In genomic region chr11:125625594-125626380, GRCh38 we compare ENCODE assay signal across 1 cellular context.
TF ChIP-seq lines count a peak whose summit lies in the region.

No MANE protein-coding gene starts in this region.

TF ChIP-seq in K562, 482 proteins besides CTCF, POLR2A, EP300 and RAD21 (continued from another document and continues in another):
- TF ChIP-seq ZBTB49 (CRISPR knock-in tag; IDR thresholded peaks at IDR 0.05; ENCODE audit: borderline replicate concordance): peak; percentile 55; the same call in 1 of the 2 replicates
- no peak for TF ChIP-seq SMAD2 (IDR thresholded peaks at IDR 0.05; ENCODE audit: low read depth, low read length)
- TF ChIP-seq USF1 (CRISPR knock-in tag; IDR thresholded peaks at IDR 0.05): peak; percentile 61
- TF ChIP-seq ATF1 (CRISPR knock-in tag; IDR thresholded peaks at IDR 0.05): peak; percentile 44; the same call in 1 of the 2 replicates
- peak; percentile 97 for TF ChIP-seq ATF1 (tag; IDR thresholded peaks at IDR 0.05)
- no peak; the same call in 1 of the 2 replicates for TF ChIP-seq ZNF75A (CRISPR knock-in tag; IDR thresholded peaks at IDR 0.05)
- TF ChIP-seq TEAD4 (IDR thresholded peaks at IDR 0.05; ENCODE audit: low read length): peak; percentile 51
- TF ChIP-seq TEAD4 (CRISPR knock-in tag; IDR thresholded peaks at IDR 0.05; ENCODE audit: borderline replicate concordance): peak; percentile 63; the same call in 1 of the 2 replicates
- no peak; the same call in 1 of the 2 replicates for TF ChIP-seq CHD2 (IDR thresholded peaks at IDR 0.05; ENCODE audit: low read depth, low read length)
- no peak for TF ChIP-seq ILK (tag; IDR thresholded peaks at IDR 0.05; ENCODE audit: borderline replicate concordance, low read depth)
- peak; percentile 77; the same call in 1 of the 2 replicates for TF ChIP-seq ILF3 (IDR thresholded peaks at IDR 0.05; ENCODE audit: borderline replicate concordance)
- peak; percentile 74 for TF ChIP-seq MAX (CRISPR knock-in tag; IDR thresholded peaks at IDR 0.05)
- no peak for TF ChIP-seq CREBBP (IDR thresholded peaks at IDR 0.05; ENCODE audit: low read depth, low read length)
- TF ChIP-seq NFYB (IDR thresholded peaks at IDR 0.05; ENCODE audit: extremely low read depth, insufficient read length): no peak
- peak; percentile 83 for TF ChIP-seq C11orf30 (IDR thresholded peaks at IDR 0.05; ENCODE audit: low read depth)
- peak; percentile 98 for TF ChIP-seq RBFOX2 (IDR thresholded peaks at IDR 0.05; ENCODE audit: low read depth, low read length)
- TF ChIP-seq DIDO1 (tag; IDR thresholded peaks at IDR 0.05; ENCODE audit: low read depth): 0 out of 2 replicates have a peak, but pooled peaks have one; percentile 41
- TF ChIP-seq ZNF140 (CRISPR knock-in tag; IDR thresholded peaks at IDR 0.05): no peak
- no peak for TF ChIP-seq ZNF146 (CRISPR knock-in tag; IDR thresholded peaks at IDR 0.05; ENCODE audit: unreplicated experiment)
- peak; percentile 92 for TF ChIP-seq ZZZ3 (IDR thresholded peaks at IDR 0.05)
- peak; percentile 66 for TF ChIP-seq ASH1L (IDR thresholded peaks at IDR 0.05; ENCODE audit: borderline replicate concordance, low read depth, partially characterized antibody)
- TF ChIP-seq ZFPM2 (CRISPR knock-in tag; IDR thresholded peaks at IDR 0.05): 0 out of 2 replicates have a peak, but pooled peaks have one; percentile 73
- TF ChIP-seq ZNF253 (CRISPR knock-in tag; conservative IDR thresholded peaks at IDR 0.05): no peak
- TF ChIP-seq DNMT1 (IDR thresholded peaks at IDR 0.05): peak; percentile 90; the same call in 1 of the 2 replicates
- TF ChIP-seq BCL6 (CRISPR knock-in tag; IDR thresholded peaks at IDR 0.05): no peak
- TF ChIP-seq, protein P1, sequence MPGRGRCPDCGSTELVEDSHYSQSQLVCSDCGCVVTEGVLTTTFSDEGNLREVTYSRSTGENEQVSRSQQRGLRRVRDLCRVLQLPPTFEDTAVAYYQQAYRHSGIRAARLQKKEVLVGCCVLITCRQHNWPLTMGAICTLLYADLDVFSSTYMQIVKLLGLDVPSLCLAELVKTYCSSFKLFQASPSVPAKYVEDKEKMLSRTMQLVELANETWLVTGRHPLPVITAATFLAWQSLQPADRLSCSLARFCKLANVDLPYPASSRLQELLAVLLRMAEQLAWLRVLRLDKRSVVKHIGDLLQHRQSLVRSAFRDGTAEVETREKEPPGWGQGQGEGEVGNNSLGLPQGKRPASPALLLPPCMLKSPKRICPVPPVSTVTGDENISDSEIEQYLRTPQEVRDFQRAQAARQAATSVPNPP (IDR thresholded peaks at IDR 0.05; ENCODE audit: borderline replicate concordance, insufficient read depth, insufficient read length): no peak
- no peak for TF ChIP-seq KDM1A (IDR thresholded peaks at IDR 0.05)
- TF ChIP-seq MYNN (IDR thresholded peaks at IDR 0.05): peak; percentile 69; the same call in 1 of the 2 replicates
- no peak for TF ChIP-seq MYNN (CRISPR knock-in tag; IDR thresholded peaks at IDR 0.05)
- no peak for TF ChIP-seq BRCA1 (IDR thresholded peaks at IDR 0.05)
- no peak for TF ChIP-seq BRCA1 (CRISPR knock-in tag; IDR thresholded peaks at IDR 0.05)
- peak; percentile 13; the same call in 1 of the 2 replicates for TF ChIP-seq ZNF444 (CRISPR knock-in tag; IDR thresholded peaks at IDR 0.05)
- TF ChIP-seq, protein P2, sequence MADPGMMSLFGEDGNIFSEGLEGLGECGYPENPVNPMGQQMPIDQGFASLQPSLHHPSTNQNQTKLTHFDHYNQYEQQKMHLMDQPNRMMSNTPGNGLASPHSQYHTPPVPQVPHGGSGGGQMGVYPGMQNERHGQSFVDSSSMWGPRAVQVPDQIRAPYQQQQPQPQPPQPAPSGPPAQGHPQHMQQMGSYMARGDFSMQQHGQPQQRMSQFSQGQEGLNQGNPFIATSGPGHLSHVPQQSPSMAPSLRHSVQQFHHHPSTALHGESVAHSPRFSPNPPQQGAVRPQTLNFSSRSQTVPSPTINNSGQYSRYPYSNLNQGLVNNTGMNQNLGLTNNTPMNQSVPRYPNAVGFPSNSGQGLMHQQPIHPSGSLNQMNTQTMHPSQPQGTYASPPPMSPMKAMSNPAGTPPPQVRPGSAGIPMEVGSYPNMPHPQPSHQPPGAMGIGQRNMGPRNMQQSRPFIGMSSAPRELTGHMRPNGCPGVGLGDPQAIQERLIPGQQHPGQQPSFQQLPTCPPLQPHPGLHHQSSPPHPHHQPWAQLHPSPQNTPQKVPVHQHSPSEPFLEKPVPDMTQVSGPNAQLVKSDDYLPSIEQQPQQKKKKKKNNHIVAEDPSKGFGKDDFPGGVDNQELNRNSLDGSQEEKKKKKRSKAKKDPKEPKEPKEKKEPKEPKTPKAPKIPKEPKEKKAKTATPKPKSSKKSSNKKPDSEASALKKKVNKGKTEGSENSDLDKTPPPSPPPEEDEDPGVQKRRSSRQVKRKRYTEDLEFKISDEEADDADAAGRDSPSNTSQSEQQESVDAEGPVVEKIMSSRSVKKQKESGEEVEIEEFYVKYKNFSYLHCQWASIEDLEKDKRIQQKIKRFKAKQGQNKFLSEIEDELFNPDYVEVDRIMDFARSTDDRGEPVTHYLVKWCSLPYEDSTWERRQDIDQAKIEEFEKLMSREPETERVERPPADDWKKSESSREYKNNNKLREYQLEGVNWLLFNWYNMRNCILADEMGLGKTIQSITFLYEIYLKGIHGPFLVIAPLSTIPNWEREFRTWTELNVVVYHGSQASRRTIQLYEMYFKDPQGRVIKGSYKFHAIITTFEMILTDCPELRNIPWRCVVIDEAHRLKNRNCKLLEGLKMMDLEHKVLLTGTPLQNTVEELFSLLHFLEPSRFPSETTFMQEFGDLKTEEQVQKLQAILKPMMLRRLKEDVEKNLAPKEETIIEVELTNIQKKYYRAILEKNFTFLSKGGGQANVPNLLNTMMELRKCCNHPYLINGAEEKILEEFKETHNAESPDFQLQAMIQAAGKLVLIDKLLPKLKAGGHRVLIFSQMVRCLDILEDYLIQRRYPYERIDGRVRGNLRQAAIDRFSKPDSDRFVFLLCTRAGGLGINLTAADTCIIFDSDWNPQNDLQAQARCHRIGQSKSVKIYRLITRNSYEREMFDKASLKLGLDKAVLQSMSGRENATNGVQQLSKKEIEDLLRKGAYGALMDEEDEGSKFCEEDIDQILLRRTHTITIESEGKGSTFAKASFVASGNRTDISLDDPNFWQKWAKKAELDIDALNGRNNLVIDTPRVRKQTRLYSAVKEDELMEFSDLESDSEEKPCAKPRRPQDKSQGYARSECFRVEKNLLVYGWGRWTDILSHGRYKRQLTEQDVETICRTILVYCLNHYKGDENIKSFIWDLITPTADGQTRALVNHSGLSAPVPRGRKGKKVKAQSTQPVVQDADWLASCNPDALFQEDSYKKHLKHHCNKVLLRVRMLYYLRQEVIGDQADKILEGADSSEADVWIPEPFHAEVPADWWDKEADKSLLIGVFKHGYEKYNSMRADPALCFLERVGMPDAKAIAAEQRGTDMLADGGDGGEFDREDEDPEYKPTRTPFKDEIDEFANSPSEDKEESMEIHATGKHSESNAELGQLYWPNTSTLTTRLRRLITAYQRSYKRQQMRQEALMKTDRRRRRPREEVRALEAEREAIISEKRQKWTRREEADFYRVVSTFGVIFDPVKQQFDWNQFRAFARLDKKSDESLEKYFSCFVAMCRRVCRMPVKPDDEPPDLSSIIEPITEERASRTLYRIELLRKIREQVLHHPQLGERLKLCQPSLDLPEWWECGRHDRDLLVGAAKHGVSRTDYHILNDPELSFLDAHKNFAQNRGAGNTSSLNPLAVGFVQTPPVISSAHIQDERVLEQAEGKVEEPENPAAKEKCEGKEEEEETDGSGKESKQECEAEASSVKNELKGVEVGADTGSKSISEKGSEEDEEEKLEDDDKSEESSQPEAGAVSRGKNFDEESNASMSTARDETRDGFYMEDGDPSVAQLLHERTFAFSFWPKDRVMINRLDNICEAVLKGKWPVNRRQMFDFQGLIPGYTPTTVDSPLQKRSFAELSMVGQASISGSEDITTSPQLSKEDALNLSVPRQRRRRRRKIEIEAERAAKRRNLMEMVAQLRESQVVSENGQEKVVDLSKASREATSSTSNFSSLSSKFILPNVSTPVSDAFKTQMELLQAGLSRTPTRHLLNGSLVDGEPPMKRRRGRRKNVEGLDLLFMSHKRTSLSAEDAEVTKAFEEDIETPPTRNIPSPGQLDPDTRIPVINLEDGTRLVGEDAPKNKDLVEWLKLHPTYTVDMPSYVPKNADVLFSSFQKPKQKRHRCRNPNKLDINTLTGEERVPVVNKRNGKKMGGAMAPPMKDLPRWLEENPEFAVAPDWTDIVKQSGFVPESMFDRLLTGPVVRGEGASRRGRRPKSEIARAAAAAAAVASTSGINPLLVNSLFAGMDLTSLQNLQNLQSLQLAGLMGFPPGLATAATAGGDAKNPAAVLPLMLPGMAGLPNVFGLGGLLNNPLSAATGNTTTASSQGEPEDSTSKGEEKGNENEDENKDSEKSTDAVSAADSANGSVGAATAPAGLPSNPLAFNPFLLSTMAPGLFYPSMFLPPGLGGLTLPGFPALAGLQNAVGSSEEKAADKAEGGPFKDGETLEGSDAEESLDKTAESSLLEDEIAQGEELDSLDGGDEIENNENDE (IDR thresholded peaks at IDR 0.05; ENCODE audit: low read depth, low read length): no peak
- peak; percentile 51 for TF ChIP-seq SP2 (IDR thresholded peaks at IDR 0.05; ENCODE audit: extremely low read depth, low read depth, low read length, poor library complexity, severe bottlenecking)
- no peak for TF ChIP-seq KDM2B (CRISPR knock-in tag; IDR thresholded peaks at IDR 0.05)
- no peak for TF ChIP-seq KLF16 (IDR thresholded peaks at IDR 0.05)
- TF ChIP-seq NR4A1 (CRISPR knock-in tag; IDR thresholded peaks at IDR 0.05): no peak
- 0 out of 2 replicates have a peak, but pooled peaks have one; percentile 26 for TF ChIP-seq NR4A1 (tag; IDR thresholded peaks at IDR 0.05)
- TF ChIP-seq SLC30A9 (CRISPR knock-in tag; IDR thresholded peaks at IDR 0.05): no peak
- no peak for TF ChIP-seq ZNF57 (CRISPR knock-in tag; IDR thresholded peaks at IDR 0.05)
- no peak for TF ChIP-seq HNRNPH1 (optimal IDR thresholded peaks at IDR 0.05; ENCODE audit: low read depth, low read length)
- TF ChIP-seq OTX1 (CRISPR knock-in tag; IDR thresholded peaks at IDR 0.05): peak; percentile 92; the same call in 1 of the 2 replicates
- no peak for TF ChIP-seq NCOA4 (IDR thresholded peaks at IDR 0.05; ENCODE audit: partially characterized antibody)
- TF ChIP-seq NCOA1 (IDR thresholded peaks at IDR 0.05; ENCODE audit: low read depth): peak; percentile 34
- no peak for TF ChIP-seq MCM2 (IDR thresholded peaks at IDR 0.05; ENCODE audit: low read depth)
- TF ChIP-seq CBX1 (IDR thresholded peaks at IDR 0.05; ENCODE audit: low read depth): peak; percentile 80; the same call in 1 of the 2 replicates
- no peak for TF ChIP-seq HDAC6 (IDR thresholded peaks at IDR 0.05; ENCODE audit: low read depth, low read length)
- no peak for TF ChIP-seq TEAD2 (tag; IDR thresholded peaks at IDR 0.05)
- TF ChIP-seq ELF2 (CRISPR knock-in tag; IDR thresholded peaks at IDR 0.05): no peak
- no peak for TF ChIP-seq HMG20A (CRISPR knock-in tag; conservative IDR thresholded peaks at IDR 0.05)
- TF ChIP-seq STAG1 (CRISPR knock-in tag; IDR thresholded peaks at IDR 0.05; ENCODE audit: borderline replicate concordance): no peak
- no peak for TF ChIP-seq HDGF (IDR thresholded peaks at IDR 0.05)
- no peak for TF ChIP-seq XRCC5 (IDR thresholded peaks at IDR 0.05; ENCODE audit: low read depth, low read length)
- no peak for TF ChIP-seq MTA2 (IDR thresholded peaks at IDR 0.05; ENCODE audit: low read depth)
- TF ChIP-seq FOXA1 (IDR thresholded peaks at IDR 0.05; ENCODE audit: borderline replicate concordance): no peak
- peak; percentile 50; the same call in 1 of the 2 replicates for TF ChIP-seq HES1 (IDR thresholded peaks at IDR 0.05; ENCODE audit: low read depth)
- TF ChIP-seq ZNF586 (CRISPR knock-in tag; conservative IDR thresholded peaks at IDR 0.05): no peak
- TF ChIP-seq KLF13 (tag; IDR thresholded peaks at IDR 0.05; ENCODE audit: borderline replicate concordance, low read depth): peak; percentile 19; the same call in 1 of the 2 replicates
- peak; percentile 46; the same call in 1 of the 2 replicates for TF ChIP-seq SNIP1 (IDR thresholded peaks at IDR 0.05; ENCODE audit: low read depth)
- TF ChIP-seq ZBTB9 (CRISPR knock-in tag; IDR thresholded peaks at IDR 0.05): peak; percentile 84
